14 cellular contexts compared by ENCODE assay signal in genomic region chr1:12437629-12438028, GRCh38.
A peak's percentile ranks its signal among the peaks of the same experiment; 100 is the strongest.
DNase-seq lines count a peak whose midpoint lies in the region; ATAC-seq and TF ChIP-seq lines count a peak whose summit lies in the region.
"Had no signal": no experiment of that assay in that cellular context is flagged by ENCODE, and none has a peak within 500 bp of the region (broad histone marks: within the 10 kb centered on the region; RNA-seq: fewer than 3 reads in every experiment).

No MANE protein-coding gene starts in this region.

- H3K36me3 Mint-ChIP-seq in activated naive CD8-positive, alpha-beta T cell: peaks cover 9% of the 10 kb centered on the region

- H3K9me3 ChIP-seq in left ventricle myocardium inferior (replicated peaks): no peaks in the 10 kb centered on the region
- no peaks in the 10 kb centered on the region for H3K9me3 ChIP-seq in gastroesophageal sphincter
- H3K9me3 ChIP-seq in colonic mucosa: no peaks in the 10 kb centered on the region

- no peaks in the 10 kb centered on the region for H3K27me3 Mint-ChIP-seq in activated naive CD8-positive, alpha-beta T cell

- no peak for TF ChIP-seq CTCF in left ventricle myocardium inferior (IDR thresholded peaks at IDR 0.05; ENCODE audit: borderline replicate concordance)
- TF ChIP-seq CTCF in gastroesophageal sphincter (IDR thresholded peaks at IDR 0.05): no peak
- TF ChIP-seq CTCF in colonic mucosa (IDR thresholded peaks at IDR 0.05): no peak

- TF ChIP-seq POLR2A in gastroesophageal sphincter (IDR thresholded peaks at IDR 0.05): no peak

- H3K4me1 ChIP-seq in left ventricle myocardium inferior (peaks cover 83% of the 10 kb centered on the region), gastroesophageal sphincter (peaks cover 14 to 72% (median 29%) of the 10 kb centered on the region in 3 donors), colonic mucosa (peaks cover 7% of the 10 kb centered on the region)

- 63 to 70% methylated on average over 2 of the region's 2 CpGs for WGBS in gastroesophageal sphincter (ENCODE audit: low coverage in 1 of 2), 2 donors

- H3K36me3 ChIP-seq in left ventricle myocardium inferior: peaks cover 35% of the 10 kb centered on the region
- H3K36me3 ChIP-seq in gastroesophageal sphincter: peaks cover 0 to 12% of the 10 kb centered on the region in 2 donors
- no peaks in the 10 kb centered on the region for H3K36me3 ChIP-seq in colonic mucosa

- H3K4me1 Mint-ChIP-seq in activated naive CD8-positive, alpha-beta T cell (ENCODE audit: low read depth): peaks cover 95% of the 10 kb centered on the region

- TF ChIP-seq EP300 in gastroesophageal sphincter (IDR thresholded peaks at IDR 0.05): no peak

- intact Hi-C loops in left ventricle myocardium inferior (cut with micrococcal nuclease) (no loop called here), Right ventricle myocardium inferior (cut with DNase I) (loop anchor here (5.0 kb wide), 1 partner anchor 40 kb away; no protein-coding TSS in a partner anchor), colonic mucosa (cut with DNase I) (no loop called here)

- peak overlapping the region; percentile 74 for H3K4me3 Mint-ChIP-seq in activated naive CD8-positive, alpha-beta T cell
- H3K4me3 Mint-ChIP-seq: neural crest cell had no signal

- no peak for DNase-seq in left ventricle myocardium inferior
- DNase-seq in Right ventricle myocardium inferior (ENCODE audit: missing footprints): no peak
- DNase-seq in DMS79 treated with DMSO at 0.1 percent for 48 hours (lab: John Stamatoyannopoulos, UW): no peak
- no peak for DNase-seq in colonic mucosa
- DNase-seq in globus pallidus (ENCODE audit: low spot score): no peak
- DNase-seq: GDM1, kidney, NCI-H1105 treated with DMSO at 0.1 percent for 48 hours, NCI-H774, SW 1271 had no signal

- no peak overlapping the region for H3K4me3 ChIP-seq in left ventricle myocardium inferior
- no peak overlapping the region for H3K4me3 ChIP-seq in gastroesophageal sphincter
- H3K4me3 ChIP-seq in colonic mucosa: no peak overlapping the region

- no peak overlapping the region for H3K9ac ChIP-seq in colonic mucosa (ENCODE audit: low read depth in 2 of 2, low read length in 2 of 2)

- no peak for ATAC-seq in Right ventricle myocardium inferior
- ATAC-seq in gastroesophageal sphincter: no peak
- ATAC-seq in HG02588 (IDR thresholded peaks at IDR 0.05; ENCODE audit: unreplicated experiment): no peak

- no peaks in the 10 kb centered on the region for H3K9me3 Mint-ChIP-seq in activated naive CD8-positive, alpha-beta T cell (ENCODE audit: low read depth)
- H3K9me3 Mint-ChIP-seq: neural crest cell had no signal

- H3K27me3 ChIP-seq in left ventricle myocardium inferior (ENCODE audit: low read depth) (no peaks in the 10 kb centered on the region), gastroesophageal sphincter (no peaks in the 10 kb centered on the region), colonic mucosa (no peaks in the 10 kb centered on the region)

- H3K27ac ChIP-seq in left ventricle myocardium inferior (replicated peaks): peak overlapping the region; percentile 84
- peak overlapping the region; percentile 3 to 83 (median 72) for H3K27ac ChIP-seq in gastroesophageal sphincter
- H3K27ac ChIP-seq in colonic mucosa: no peak overlapping the region

- peak overlapping the region; percentile 98 for H3K27ac Mint-ChIP-seq in activated naive CD8-positive, alpha-beta T cell
